In the genomic region with DNA sequence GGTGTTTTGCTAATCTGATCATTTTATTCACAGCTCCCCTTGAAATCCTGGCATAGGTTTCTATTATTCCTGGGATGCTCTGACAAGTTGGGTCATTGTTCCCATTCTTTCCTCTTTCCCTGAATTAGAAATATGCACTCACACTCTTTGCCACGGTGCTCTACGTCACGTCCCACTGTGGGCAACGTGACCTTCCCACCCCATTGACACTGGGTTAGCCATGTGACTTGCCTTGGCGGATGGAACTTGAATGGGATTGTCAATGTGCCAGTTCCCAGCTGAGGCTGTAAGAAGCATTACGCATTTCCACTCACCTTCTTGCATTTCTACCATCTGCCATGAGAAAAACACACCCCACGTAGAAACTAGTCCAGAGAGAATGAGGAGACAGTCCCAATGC, we compare ENCODE assay signal across 22 cellular contexts.
DNase-seq lines count a peak whose midpoint lies in the region; ATAC-seq and TF ChIP-seq lines count a peak whose summit lies in the region.
"Had no signal": no experiment of that assay in that cellular context is flagged by ENCODE, and none has a peak within 500 bp of the region (broad histone marks: within the 10 kb centered on the region; RNA-seq: fewer than 3 reads in every experiment).

No MANE protein-coding gene starts in this region.

- no peak overlapping the region for H3K4me2 ChIP-seq in OCI-LY1 (ENCODE audit: low read length)
- H3K4me2 ChIP-seq: A549; BLaER1 treated with 17β-estradiol and CSF1 and Interleukin-3, amounts not matched to agents 10 nM and 100 nM had no signal

- TF ChIP-seq CTCF in OCI-LY1 (IDR thresholded peaks at IDR 0.05; ENCODE audit: low read length) (no peak), esophagus muscularis mucosa (IDR thresholded peaks at IDR 0.05) (no peak)

- no peaks in the 10 kb centered on the region for H3K27me3 ChIP-seq in OCI-LY1 (ENCODE audit: insufficient read depth, low read length)
- H3K27me3 ChIP-seq in esophagus muscularis mucosa = no peaks in the 10 kb centered on the region
- H3K27me3 ChIP-seq: BE2C; BLaER1 treated with 17β-estradiol and CSF1 and Interleukin-3, amounts not matched to agents 10 nM and 100 nM had no signal

- H3K9me3 ChIP-seq in OCI-LY1 (ENCODE audit: low read length) (no peaks in the 10 kb centered on the region), esophagus muscularis mucosa (no peaks in the 10 kb centered on the region)
- H3K9me3 ChIP-seq: A549; BLaER1 treated with 17β-estradiol and CSF1 and Interleukin-3, amounts not matched to agents 10 nM and 100 nM had no signal

- peak; percentile 6 to 26 for DNase-seq in NCI-H524 (lab: John Stamatoyannopoulos, UW)
- no peak for DNase-seq in NCI-H524 treated with DMSO at 0.1 percent for 48 hours (lab: John Stamatoyannopoulos, UW)
- peak; percentile 75 for DNase-seq in esophagus muscularis mucosa (ENCODE audit: extremely low spot score)
- peak; percentile 13 for DNase-seq in superior temporal gyrus (ENCODE audit: extremely low spot score)
- DNase-seq: 8988T; ACHN; AML-193; BE2C; Calu3; CD4-positive, alpha-beta T cell; CD8-positive, alpha-beta memory T cell; COR-L47; DMS53; DMS79 treated with DMSO at 0.1 percent for 48 hours; GM23248; H7; HCEC 1CT had no signal

- ATAC-seq in GM18870 (IDR thresholded peaks at IDR 0.05; ENCODE audit: unreplicated experiment) (no peak), GM21717 (IDR thresholded peaks at IDR 0.05; ENCODE audit: unreplicated experiment) (no peak)
- ATAC-seq: A549 had no signal

- no peak for TF ChIP-seq POLR2A in esophagus muscularis mucosa (IDR thresholded peaks at IDR 0.05; ENCODE audit: low read depth)

- H3K9me2 ChIP-seq in OCI-LY1 (ENCODE audit: low read depth, low read length) = no peaks in the 10 kb centered on the region

- H2AFZ ChIP-seq in OCI-LY1 (ENCODE audit: low read length) = no peak overlapping the region
- H2AFZ ChIP-seq: GM23248 had no signal

- 78% methylated on average over 7 of the region's 7 CpGs for WGBS in esophagus muscularis mucosa

- no peak overlapping the region for H3K9ac ChIP-seq in OCI-LY1 (ENCODE audit: low read length)
- H3K9ac ChIP-seq: BLaER1 treated with 17β-estradiol and CSF1 and Interleukin-3, amounts not matched to agents 10 nM and 100 nM; GM23248 had no signal

- no peaks in the 10 kb centered on the region for H3K79me2 ChIP-seq in OCI-LY1 (ENCODE audit: insufficient read depth, low read length)

- H3K36me3 ChIP-seq in OCI-LY1 (ENCODE audit: insufficient read depth, low read length) (no peaks in the 10 kb centered on the region), esophagus muscularis mucosa (no peaks in the 10 kb centered on the region)
- H3K36me3 ChIP-seq: BE2C; BLaER1 treated with 17β-estradiol and CSF1 and Interleukin-3, amounts not matched to agents 10 nM and 100 nM had no signal

- no peaks in the 10 kb centered on the region for H4K20me1 ChIP-seq in OCI-LY1 (ENCODE audit: insufficient read depth, low read length)
- H4K20me1 ChIP-seq: BLaER1 treated with 17β-estradiol and CSF1 and Interleukin-3, amounts not matched to agents 10 nM and 100 nM had no signal

- H3K4me1 ChIP-seq in OCI-LY1 (ENCODE audit: insufficient read depth, low read length, severe bottlenecking) = peaks cover 81% of the 10 kb centered on the region
- no peaks in the 10 kb centered on the region for H3K4me1 ChIP-seq in esophagus muscularis mucosa
- H3K4me1 ChIP-seq: A549, BE2C had no signal

- no peak for TF ChIP-seq EP300 in esophagus muscularis mucosa (IDR thresholded peaks at IDR 0.05)

- peaks cover 18% of the 10 kb centered on the region for H3F3A ChIP-seq in OCI-LY1 (ENCODE audit: insufficient read depth, low read length)

- intact Hi-C loops in esophagus muscularis mucosa (cut with DNase I) = no loop called here

- H3K27ac ChIP-seq in OCI-LY1 (ENCODE audit: low read depth, low read length, poor library complexity, severe bottlenecking) (peak overlapping the region; percentile 100), esophagus muscularis mucosa (replicated peaks in 1 of 4) (no peak overlapping the region)
- H3K27ac ChIP-seq: A549; BLaER1 treated with 17β-estradiol and CSF1 and Interleukin-3, amounts not matched to agents 10 nM and 100 nM; GM23248 had no signal

- no peak overlapping the region for H3K4me3 ChIP-seq in OCI-LY1 (ENCODE audit: low read depth, low read length, poor library complexity, severe bottlenecking)
- no peak overlapping the region for H3K4me3 ChIP-seq in esophagus muscularis mucosa
- H3K4me3 ChIP-seq: A549; BLaER1 treated with 17β-estradiol and CSF1 and Interleukin-3, amounts not matched to agents 10 nM and 100 nM; GM23248 had no signal
